1 cellular context compared by ENCODE assay signal in genomic region chr10:72059843-72060822, GRCh38.
TF ChIP-seq lines count a peak whose summit lies in the region.

No MANE protein-coding gene starts in this region.

TF ChIP-seq in HepG2, 621 proteins besides CTCF, POLR2A, EP300 and RAD21 (continued from another document):
- TF ChIP-seq MNT (IDR thresholded peaks at IDR 0.05) = peak; percentile 57; the same call in 1 of the 2 replicates
